20 cellular contexts compared by ENCODE assay signal in genomic region chr18:50231621-50232020, GRCh38.
DNase-seq lines count a peak whose midpoint lies in the region; ATAC-seq and TF ChIP-seq lines count a peak whose summit lies in the region.
"Had no signal": no experiment of that assay in that cellular context is flagged by ENCODE, and none has a peak within 500 bp of the region (broad histone marks: within the 10 kb centered on the region; RNA-seq: fewer than 3 reads in every experiment).

No MANE protein-coding gene starts in this region.

- no peak for TF ChIP-seq CTCF in RWPE1 (conservative IDR thresholded peaks at IDR 0.05; ENCODE audit: low read depth)

- no peak for ATAC-seq in HG02852 (IDR thresholded peaks at IDR 0.05; ENCODE audit: unreplicated experiment)

- CTCF ChIA-PET in RWPE1 (lab: Yijun Ruan, JAX) = no interaction called here

- H3K27ac ChIP-seq in RWPE1 = peak overlapping the region; percentile 45
- H3K27ac ChIP-seq: ascending aorta, neutrophil, right atrium auricular region, thyroid gland had no signal

- peak; percentile 2 for DNase-seq in stimulated activated CD4-positive, alpha-beta T cell treated with anti-CD3 and anti-CD28 coated beads, Interleukin-15, amount 100 ng/mL, for 24 hours
- DNase-seq in stimulated activated CD4-positive, alpha-beta T cell treated with anti-CD3 and anti-CD28 coated beads, Interleukin-4, amount 100 ng/mL, for 24 hours = no peak
- DNase-seq in RWPE1 (ENCODE audit: low spot score) (peak; percentile 8), inferior parietal cortex (ENCODE audit: extremely low spot score) (peak; percentile 13), ecto neural progenitor cell (ENCODE audit: low spot score) (no peak), SHP77 (lab: John Stamatoyannopoulos, UW) (no peak)
- DNase-seq: activated CD4-positive, alpha-beta T cell treated with anti-CD3 and anti-CD28 coated beads, Interleukin-2, amount 50 U/mL, for 1 hour; activated effector memory CD4-positive, alpha-beta T cell treated with Interleukin-2 at 50 U/mL for 16 hours; BE2C; head of caudate nucleus; IMR-90; MV-4-11; NCI-H2029; stimulated activated CD4-positive, alpha-beta T cell treated with anti-CD3 and anti-CD28 coated beads, Interleukin-4, amount 100 ng/mL, for 1 hour; T-helper 9 cell; thyroid gland had no signal

- POLR2A ChIA-PET in RWPE1 (lab: Yijun Ruan, JAX; ENCODE audit: low non-redundant PET) = no interaction called here

Comparison
In these comparisons a context has a peak if more than half of its experiments do, and no peak if none do; other contexts are left out.
1. DNase-seq: peak in stimulated activated CD4-positive, alpha-beta T cell treated with anti-CD3 and anti-CD28 coated beads, Interleukin-15, amount 100 ng/mL, for 24 hours (single experiment), RWPE1 (single experiment) and inferior parietal cortex (single experiment); none in stimulated activated CD4-positive, alpha-beta T cell treated with anti-CD3 and anti-CD28 coated beads, Interleukin-4, amount 100 ng/mL, for 24 hours (single experiment), ecto neural progenitor cell (single experiment) and SHP77 (0 of 2).